Comparison of ENCODE assay signal across 24 cellular contexts in the genomic region with DNA sequence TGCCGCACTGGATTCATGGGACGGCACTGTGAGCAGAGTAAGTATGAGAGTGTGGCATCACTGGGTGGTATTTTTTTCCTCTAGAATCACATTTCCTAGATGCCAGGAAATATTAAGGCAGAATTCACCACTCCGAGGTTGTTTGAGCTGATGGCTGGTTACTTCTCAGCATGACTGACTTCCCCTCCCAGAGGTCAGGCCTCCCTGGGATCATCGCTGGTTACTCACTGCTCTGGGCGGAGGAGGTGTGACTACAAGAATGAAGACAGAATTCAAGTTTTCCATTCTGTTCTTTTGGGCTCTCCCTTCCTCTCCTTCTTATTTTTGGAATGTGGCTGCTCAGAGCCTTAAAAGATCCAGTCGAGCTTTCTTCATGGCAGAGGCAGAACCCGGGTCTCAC.
A peak's percentile ranks its signal among the peaks of the same experiment; 100 is the strongest.
DNase-seq lines count a peak whose midpoint lies in the region; ATAC-seq, FAIRE-seq and TF ChIP-seq lines count a peak whose summit lies in the region.
"Had no signal": no experiment of that assay in that cellular context is flagged by ENCODE, and none has a peak within 500 bp of the region (broad histone marks: within the 10 kb centered on the region; RNA-seq: fewer than 3 reads in every experiment).

No MANE protein-coding gene starts in this region.

- intact Hi-C loops in HepG2 (cut with micrococcal nuclease; ENCODE audit: unreplicated experiment), result no loop called here

- H3K79me2 ChIP-seq in HepG2 (ENCODE audit: insufficient read depth, low read length), result no peaks in the 10 kb centered on the region

- TF ChIP-seq EP300 in HepG2 (IDR thresholded peaks at IDR 0.05; ENCODE audit: low read depth in 2 of 2, low read length in 2 of 2), result no peak
- no peak for TF ChIP-seq EP300 in HepG2 (CRISPR knock-in tag; IDR thresholded peaks at IDR 0.05; ENCODE audit: borderline replicate concordance)

- no peaks in the 10 kb centered on the region for H3K9me3 ChIP-seq in skeletal muscle satellite cell (replicated peaks; ENCODE audit: low read length)
- no peaks in the 10 kb centered on the region for H3K9me3 ChIP-seq in HepG2 (ENCODE audit: low read length)
- H3K9me3 ChIP-seq: ascending aorta, gastroesophageal sphincter, right lobe of liver had no signal

- TF ChIP-seq RAD21 in HepG2 (CRISPR knock-in tag; IDR thresholded peaks at IDR 0.05), result no peak

- H3K27me3 ChIP-seq in skeletal muscle satellite cell (ENCODE audit: control insufficient read depth, insufficient read depth, low read length) (peaks cover 3% of the 10 kb centered on the region), HepG2 (ENCODE audit: control insufficient read depth in 1 of 2, insufficient read depth in 2 of 2, low read length in 2 of 2) (no peaks in the 10 kb centered on the region; a peak in 2 of 5 replicates)
- H3K27me3 ChIP-seq: ascending aorta, right lobe of liver had no signal

- H3K4me3 Mint-ChIP-seq in activated T-cell treated with anti-CD3 and anti-CD28 coated beads, Interleukin-2, amount 50 U/mL, for 4 hours, result no peak overlapping the region
- H3K4me3 Mint-ChIP-seq: activated CD4-positive, alpha-beta memory T cell treated with anti-CD3 and anti-CD28 coated beads for 36 hours; activated naive CD4-positive, alpha-beta T cell treated with anti-CD3 and anti-CD28 coated beads for 36 hours; GM23338; stimulated activated naive CD8-positive, alpha-beta T cell treated with anti-CD3 and anti-CD28 coated beads, Interleukin-15, Interleukin-2, amounts not matched to agents 100 ng/mL and 50 ng/mL, for 24 hours; type B pancreatic cell had no signal

- H3K9me3 Mint-ChIP-seq in activated T-cell treated with anti-CD3 and anti-CD28 coated beads, Interleukin-2, amount 50 U/mL, for 4 hours, result no peaks in the 10 kb centered on the region
- H3K9me3 Mint-ChIP-seq: activated CD4-positive, alpha-beta memory T cell treated with anti-CD3 and anti-CD28 coated beads for 36 hours; activated naive CD4-positive, alpha-beta T cell treated with anti-CD3 and anti-CD28 coated beads for 36 hours; GM23338; stimulated activated naive CD8-positive, alpha-beta T cell treated with anti-CD3 and anti-CD28 coated beads, Interleukin-15, Interleukin-2, amounts not matched to agents 100 ng/mL and 50 ng/mL, for 24 hours; type B pancreatic cell had no signal

- H3K4me3 ChIP-seq in astrocyte of the cerebellum (ENCODE audit: low read depth, low read length), result no peak overlapping the region
- H3K4me3 ChIP-seq in skeletal muscle satellite cell (ENCODE audit: low read length), result no peak overlapping the region
- no peak overlapping the region for H3K4me3 ChIP-seq in HepG2 (replicated peaks in 1 of 3; ENCODE audit: insufficient read depth in 1 of 3, low read depth in 2 of 3, low read length in 3 of 3)
- H3K4me3 ChIP-seq: ascending aorta, gastroesophageal sphincter, GM23338, right lobe of liver had no signal

- no peaks in the 10 kb centered on the region for H3K36me3 ChIP-seq in skeletal muscle satellite cell (ENCODE audit: insufficient read depth, low read length)
- no peaks in the 10 kb centered on the region for H3K36me3 ChIP-seq in HepG2 (replicated peaks in 1 of 2; ENCODE audit: control insufficient read depth in 1 of 2, insufficient read depth in 2 of 2, low read length in 2 of 2)
- H3K36me3 ChIP-seq: ascending aorta, gastroesophageal sphincter, right lobe of liver, WERI-Rb-1 had no signal

- no peaks in the 10 kb centered on the region for H3K36me3 Mint-ChIP-seq in activated T-cell treated with anti-CD3 and anti-CD28 coated beads, Interleukin-2, amount 50 U/mL, for 4 hours (ENCODE audit: insufficient read depth)
- H3K36me3 Mint-ChIP-seq: activated CD4-positive, alpha-beta memory T cell treated with anti-CD3 and anti-CD28 coated beads for 36 hours; type B pancreatic cell had no signal

- CTCF ChIA-PET in HepG2 (lab: Yijun Ruan, JAX; ENCODE audit: low intra/inter-chr PET ratio, low total read pairs), result no interaction called here

- no peaks in the 10 kb centered on the region for H4K20me1 ChIP-seq in HepG2 (ENCODE audit: insufficient read depth, low read length)

- H3K4me1 ChIP-seq in skeletal muscle satellite cell (ENCODE audit: control insufficient read depth, insufficient read depth, low read length) (peaks cover 13% of the 10 kb centered on the region), HepG2 (ENCODE audit: insufficient read depth, low read length) (no peaks in the 10 kb centered on the region)
- H3K4me1 ChIP-seq: ascending aorta, gastroesophageal sphincter, right lobe of liver had no signal

- H3K27ac ChIP-seq in HepG2 (ENCODE audit: extremely low read length, insufficient read depth, low read length), result no peak overlapping the region
- H3K27ac ChIP-seq: ascending aorta, gastroesophageal sphincter, right lobe of liver, WERI-Rb-1 had no signal

- H3K9ac ChIP-seq in skeletal muscle satellite cell (ENCODE audit: low read depth, low read length) (no peak overlapping the region), HepG2 (ENCODE audit: insufficient read depth, low read depth, low read length) (no peak overlapping the region)

- no TSS peak for BruUV-seq in HepG2 (replicated peaks; lab: Mats Ljungman, UMichigan)

- WGBS in HepG2 (ENCODE audit: low lambda C conversion rate), result 61% methylated on average over 7 of the region's 7 CpGs

- FAIRE-seq in HepG2 (lab: Jason Lieb, UNC), result no peak

- in situ Hi-C loops in astrocyte of the cerebellum (cut with HindIII; ENCODE audit: low sequenced_read_pairs), result no loop called here
- in situ Hi-C loops in HepG2 (cut with HindIII; ENCODE audit: extremely low pct_ligation_motif_present, low pct_unique_long_range_greater_than_20kb), result no loop called here

- H3K4me2 ChIP-seq in skeletal muscle satellite cell (ENCODE audit: low read length) (peak overlapping the region; percentile 40), HepG2 (ENCODE audit: low read depth, low read length) (no peak overlapping the region)
- H3K4me2 ChIP-seq: GM23338 had no signal

- H3K27me3 Mint-ChIP-seq in activated T-cell treated with anti-CD3 and anti-CD28 coated beads, Interleukin-2, amount 50 U/mL, for 4 hours (ENCODE audit: low read depth), result peaks cover 2% of the 10 kb centered on the region
- H3K27me3 Mint-ChIP-seq: type B pancreatic cell had no signal

- TF ChIP-seq POLR2A in HepG2 (IDR thresholded peaks at IDR 0.05; ENCODE audit: insufficient read depth in 1 of 2, low read depth in 2 of 2, low read length in 2 of 2), result no peak

- H2AFZ ChIP-seq in HepG2 (ENCODE audit: low read length), result no peak overlapping the region
- H2AFZ ChIP-seq: GM23338 had no signal

- ATAC-seq in HG03432 (IDR thresholded peaks at IDR 0.05; ENCODE audit: unreplicated experiment) (no peak), HepG2 (no peak)
- ATAC-seq in activated T-cell treated with anti-CD3 and anti-CD28 coated beads, Interleukin-2, amount 50 U/mL, for 4 hours, result no peak
- ATAC-seq: gastroesophageal sphincter, GM23338, right lobe of liver had no signal

- TF ChIP-seq CTCF in astrocyte of the cerebellum (IDR thresholded peaks at IDR 0.05; ENCODE audit: low read depth, low read length, missing control alignments) (no peak), HepG2 (CRISPR knock-in tag; IDR thresholded peaks at IDR 0.05) (no peak)

- peak; percentile 49 for DNase-seq in HT1080 (ENCODE audit: low read depth)
- peak; percentile 9 for DNase-seq in astrocyte of the cerebellum (ENCODE audit: low read depth)
- DNase-seq in iPS-NIHi7 (ENCODE audit: extremely low spot score), result peak; percentile 26
- DNase-seq in HepG2 (ENCODE audit: low spot score), result no peak
- no peak for DNase-seq in activated T-cell treated with anti-CD3 and anti-CD28 coated beads, Interleukin-2, amount 50 U/mL, for 4 hours
- DNase-seq: activated CD4-positive, alpha-beta memory T cell treated with anti-CD3 and anti-CD28 coated beads for 36 hours; activated naive CD4-positive, alpha-beta T cell treated with anti-CD3 and anti-CD28 coated beads for 36 hours; cortex of kidney; Kasumi-1; NCI-H1105 treated with DMSO at 0.1 percent for 48 hours; NCI-H2107; NCI-H526 treated with DMSO at 0.1 percent for 48 hours; nucleus accumbens; right lobe of liver; stimulated activated CD4-positive, alpha-beta T cell treated with anti-CD3 and anti-CD28 coated beads, Interleukin-2, amount 100 ng/mL, for 24 hours; T-helper 1 cell; WERI-Rb-1 had no signal

- POLR2A ChIA-PET in HepG2 (lab: Yijun Ruan, JAX), result no interaction called here

- no peaks in the 10 kb centered on the region for H3K4me1 Mint-ChIP-seq in activated T-cell treated with anti-CD3 and anti-CD28 coated beads, Interleukin-2, amount 50 U/mL, for 4 hours (ENCODE audit: low read depth)

TF ChIP-seq in HepG2, 621 proteins besides CTCF, POLR2A, EP300 and RAD21:
- TF ChIP-seq, protein P1, sequence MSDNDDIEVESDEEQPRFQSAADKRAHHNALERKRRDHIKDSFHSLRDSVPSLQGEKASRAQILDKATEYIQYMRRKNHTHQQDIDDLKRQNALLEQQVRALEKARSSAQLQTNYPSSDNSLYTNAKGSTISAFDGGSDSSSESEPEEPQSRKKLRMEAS (IDR thresholded peaks at IDR 0.05), result no peak

Comparison
In these comparisons a context has a peak if more than half of its experiments do, and no peak if none do; other contexts are left out.
1. DNase-seq: peak in HT1080 (single experiment), astrocyte of the cerebellum (single experiment) and iPS-NIHi7 (single experiment); none in HepG2 (single experiment) and activated T-cell treated with anti-CD3 and anti-CD28 coated beads, Interleukin-2, amount 50 U/mL, for 4 hours (single experiment).